ENCODE assay signal across 24 cellular contexts in genomic region chr1:85596531-85596930, GRCh38. TPM values are rescaled to one million over a fixed set of nuclear protein-coding genes. Genes with fewer than 3 reads are reported as not detected.
"Had no signal": no experiment of that assay in that cellular context is flagged by ENCODE, and none has a peak within 500 bp of the region (broad histone marks: within the 10 kb centered on the region; RNA-seq: fewer than 3 reads in every experiment).

No MANE protein-coding gene starts in this region.

- DNase-seq: colonic mucosa; cortex of kidney; dorsolateral prefrontal cortex; effector CD4-positive, alpha-beta T cell; effector memory CD4-positive, alpha-beta T cell; erythroblast; esophagus squamous epithelium; foreskin fibroblast; foreskin melanocyte; gastrocnemius medialis; heart left ventricle; hypothalamus; immature natural killer cell; left cardiac atrium; left lung; left ventricle myocardium superior; lower lobe of right lung; midbrain; naive thymus-derived CD4-positive, alpha-beta T cell had no signal

- H3K4me2 ChIP-seq: hepatocyte had no signal

- H3K27ac Mint-ChIP-seq: dendritic cell treated with granulocyte-macrophage colony-stimulating factor and Interleukin-4, amounts not matched to agents 40 ng/mL and 50 ng/mL, for 4 days; immature natural killer cell; naive thymus-derived CD4-positive, alpha-beta T cell had no signal

- H3K4me1 ChIP-seq: colonic mucosa, heart left ventricle, left lung, lower lobe of right lung had no signal

- H3K27me3 Mint-ChIP-seq: dendritic cell treated with granulocyte-macrophage colony-stimulating factor and Interleukin-4, amounts not matched to agents 40 ng/mL and 50 ng/mL, for 4 days had no signal

- H3K9me3 ChIP-seq: colonic mucosa, esophagus squamous epithelium, gastrocnemius medialis, lower lobe of right lung had no signal

- H2AFZ ChIP-seq: hepatocyte had no signal

- H3K4me3 Mint-ChIP-seq: dendritic cell treated with granulocyte-macrophage colony-stimulating factor and Interleukin-4, amounts not matched to agents 40 ng/mL and 50 ng/mL, for 4 days; immature natural killer cell; naive thymus-derived CD4-positive, alpha-beta T cell had no signal

- H3K4me1 Mint-ChIP-seq: immature natural killer cell; naive thymus-derived CD4-positive, alpha-beta T cell had no signal

- H3K4me3 ChIP-seq: colonic mucosa, dorsolateral prefrontal cortex, esophagus squamous epithelium, gastrocnemius medialis, heart left ventricle, hepatocyte, left lung, lower lobe of right lung had no signal

- H3K27ac ChIP-seq: colonic mucosa, dorsolateral prefrontal cortex, epithelial cell of prostate, esophagus squamous epithelium, gastrocnemius medialis, heart left ventricle, hepatocyte, left lung, lower lobe of right lung had no signal

- H3K36me3 Mint-ChIP-seq: immature natural killer cell had no signal

- H3K36me3 ChIP-seq: colonic mucosa, esophagus squamous epithelium, gastrocnemius medialis, heart left ventricle, left lung, lower lobe of right lung had no signal

- H3K27me3 ChIP-seq: colonic mucosa, dorsolateral prefrontal cortex, esophagus squamous epithelium, gastrocnemius medialis, heart left ventricle, hepatocyte, left lung had no signal

- ATAC-seq: esophagus mucosa; gastrocnemius medialis; heart left ventricle; left cardiac atrium; left lung; left ventricle myocardium superior; lower lobe of right lung; naive thymus-derived CD4-positive, alpha-beta T cell had no signal

RNA-seq across cellular contexts. Expression of gene CCN1, which starts 16.0 kb away (rescaled TPM):
- total RNA-seq: mononuclear cell; naive thymus-derived CD4-positive, alpha-beta T cell had no signal
- polyA plus RNA-seq: immature natural killer cell; naive thymus-derived CD4-positive, alpha-beta T cell had no signal
